16 cellular contexts compared by ENCODE assay signal in the genomic region with DNA sequence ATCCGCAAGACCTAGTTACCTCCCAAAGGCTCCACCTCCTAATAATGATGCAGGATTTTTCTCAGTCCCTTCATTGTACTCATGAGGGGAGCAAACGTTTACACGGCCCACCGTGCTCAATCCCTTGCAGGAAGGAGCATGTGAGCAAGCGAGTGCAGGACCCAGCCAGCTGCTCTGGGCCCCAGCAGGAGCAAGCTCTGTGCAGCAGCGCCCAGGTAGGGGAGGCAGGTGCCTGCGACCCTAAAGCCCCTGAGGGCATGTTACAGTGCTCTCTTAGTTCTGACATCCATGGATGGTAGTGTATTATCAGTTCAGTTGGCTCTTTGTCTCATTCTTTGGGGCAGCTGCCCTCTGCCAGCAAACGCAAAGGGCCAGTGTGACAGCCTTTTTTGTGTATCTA.
A peak's percentile ranks its signal among the peaks of the same experiment; 100 is the strongest.
DNase-seq lines count a peak whose midpoint lies in the region; ATAC-seq, FAIRE-seq and TF ChIP-seq lines count a peak whose summit lies in the region.
"Had no signal": no experiment of that assay in that cellular context is flagged by ENCODE, and none has a peak within 500 bp of the region (broad histone marks: within the 10 kb centered on the region; RNA-seq: fewer than 3 reads in every experiment).

No MANE protein-coding gene starts in this region.

- no peak overlapping the region for H3K9ac ChIP-seq in astrocyte (ENCODE audit: low read length)

- H3K4me3 Mint-ChIP-seq in astrocyte (ENCODE audit: unreplicated experiment) (no peak overlapping the region), HFFc6 (no peak overlapping the region)
- H3K4me3 Mint-ChIP-seq: CD14-positive monocyte had no signal

- ATAC-seq in GM18907 (IDR thresholded peaks at IDR 0.05; ENCODE audit: unreplicated experiment), result no peak

- H2AFZ ChIP-seq in ACC112 (ENCODE audit: low read length, unreplicated experiment) (peak overlapping the region; percentile 45), astrocyte (ENCODE audit: low read depth, low read length) (no peak overlapping the region), osteoblast (ENCODE audit: low read length) (no peak overlapping the region)

- H3K27ac Mint-ChIP-seq in astrocyte (ENCODE audit: unreplicated experiment) (peak overlapping the region; percentile 98), HFFc6 (no peak overlapping the region; the same call in 1 of the 2 replicates)

- H3K27me3 Mint-ChIP-seq in astrocyte (ENCODE audit: low read depth, unreplicated experiment), result no peaks in the 10 kb centered on the region
- H3K27me3 Mint-ChIP-seq in HFFc6 (ENCODE audit: insufficient read depth), result no peaks in the 10 kb centered on the region; the same call in none of the 2 replicates

- POLR2A ChIA-PET in AG04450 (lab: Yijun Ruan, JAX), result interaction anchor here (1.7 kb wide), 1 partner anchor 22 kb away, joined by 10 read pairs; no protein-coding TSS in a partner anchor

- H3K4me2 ChIP-seq in astrocyte (ENCODE audit: low read length), result peak overlapping the region; percentile 67
- no peak overlapping the region for H3K4me2 ChIP-seq in osteoblast (ENCODE audit: insufficient read depth, low read length)

- H3K4me1 Mint-ChIP-seq in astrocyte (ENCODE audit: low read depth, unreplicated experiment) (peaks cover 36% of the 10 kb centered on the region), HFFc6 (ENCODE audit: low read depth) (peaks cover 17% of the 10 kb centered on the region)
- H3K4me1 Mint-ChIP-seq: CD14-positive monocyte had no signal

- H3K36me3 ChIP-seq in ACC112 (ENCODE audit: insufficient read depth, low read length) (no peaks in the 10 kb centered on the region), astrocyte (ENCODE audit: insufficient read depth, low read length) (no peaks in the 10 kb centered on the region), osteoblast (ENCODE audit: insufficient read depth, low read length) (no peaks in the 10 kb centered on the region)

- H3K79me2 ChIP-seq in ACC112 (ENCODE audit: control insufficient read depth, insufficient read depth, low read length, unreplicated experiment), result no peaks in the 10 kb centered on the region
- no peaks in the 10 kb centered on the region for H3K79me2 ChIP-seq in astrocyte (ENCODE audit: insufficient read depth, low read length)
- no peaks in the 10 kb centered on the region for H3K79me2 ChIP-seq in osteoblast (ENCODE audit: insufficient read depth, low read length)

- H3K27me3 ChIP-seq in ACC112 (ENCODE audit: insufficient read depth, low read length) (no peaks in the 10 kb centered on the region), AG04450 (ENCODE audit: control insufficient read depth, insufficient read depth, low read length) (no peaks in the 10 kb centered on the region), astrocyte (ENCODE audit: insufficient read depth, low read length) (no peaks in the 10 kb centered on the region), osteoblast (ENCODE audit: insufficient read depth, low read length) (no peaks in the 10 kb centered on the region)

- H3K36me3 Mint-ChIP-seq in astrocyte (ENCODE audit: low read depth, unreplicated experiment) (peaks cover 2% of the 10 kb centered on the region), HFFc6 (ENCODE audit: low read depth) (no peaks in the 10 kb centered on the region)
- H3K36me3 Mint-ChIP-seq: CD14-positive monocyte had no signal

- CTCF ChIA-PET in AG04450 (lab: Charles Lee), result interaction anchor here (0.7 kb wide), 1 partner anchor 134 kb away, joined by 3 read pairs; no protein-coding TSS in a partner anchor

- no peak for DNase-seq in AG04450 (ENCODE audit: low read depth, low spot score)
- no peak for DNase-seq in astrocyte (ENCODE audit: low read depth)
- DNase-seq in osteoblast (ENCODE audit: insufficient read length, low spot score, missing footprints), result no peak
- no peak for DNase-seq in COLO829 (ENCODE audit: low spot score)
- no peak for DNase-seq in SK-N-DZ (ENCODE audit: low spot score)
- no peak for DNase-seq in HFFc6
- DNase-seq: DND-41, NCI-H1105, NCI-H1694 treated with DMSO at 0.1 percent for 48 hours, NCI-H2227 treated with DMSO at 0.1 percent for 48 hours, NCI-H524, RPMI8226 had no signal

- no peak for TF ChIP-seq CTCF in AG04450 (IDR thresholded peaks at IDR 0.05; ENCODE audit: low read depth, low read length)
- no peak for TF ChIP-seq CTCF in astrocyte (IDR thresholded peaks at IDR 0.05; ENCODE audit: insufficient read depth, low read depth, low read length)
- no peak for TF ChIP-seq CTCF in osteoblast (IDR thresholded peaks at IDR 0.05; ENCODE audit: extremely low read depth, low read depth, low read length)
- TF ChIP-seq CTCF in HFFc6 (IDR thresholded peaks at IDR 0.05), result no peak

- H3K9me3 Mint-ChIP-seq in astrocyte (ENCODE audit: unreplicated experiment) (peaks cover 6% of the 10 kb centered on the region), HFFc6 (no peaks in the 10 kb centered on the region; the same call in none of the 2 replicates)

- H3K4me3 ChIP-seq in ACC112 (ENCODE audit: low read depth, low read length) (no peak overlapping the region), AG04450 (ENCODE audit: low read depth, low read length) (no peak overlapping the region), astrocyte (ENCODE audit: insufficient read depth, low read depth, low read length) (no peak overlapping the region), osteoblast (ENCODE audit: insufficient read depth, low read length) (no peak overlapping the region)

- FAIRE-seq in astrocyte (lab: Jason Lieb, UNC), result no peak
- FAIRE-seq: H54 had no signal

- H4K20me1 ChIP-seq in astrocyte (ENCODE audit: insufficient read depth, low read length) (no peaks in the 10 kb centered on the region), osteoblast (ENCODE audit: insufficient read depth, low read length) (no peaks in the 10 kb centered on the region)

- H3K27ac ChIP-seq in ACC112 (ENCODE audit: low read depth, low read length), result peak overlapping the region; percentile 93; the same call in 1 of the 2 replicates
- H3K27ac ChIP-seq in AG04450 (ENCODE audit: low read depth, low read length), result peak overlapping the region; percentile 78
- H3K27ac ChIP-seq in astrocyte (ENCODE audit: low read depth, low read length), result no peak overlapping the region
- H3K27ac ChIP-seq in osteoblast (ENCODE audit: low read depth, low read length), result peak overlapping the region; percentile 90

- peaks cover 45% of the 10 kb centered on the region for H3K4me1 ChIP-seq in ACC112 (ENCODE audit: control insufficient read depth, insufficient read depth, low read length, unreplicated experiment)
- H3K4me1 ChIP-seq in astrocyte (ENCODE audit: insufficient read depth, low read length), result peaks cover 23% of the 10 kb centered on the region
- peaks cover 27% of the 10 kb centered on the region for H3K4me1 ChIP-seq in osteoblast (ENCODE audit: insufficient read depth, low read length)

- H3K9me3 ChIP-seq in AG04450 (ENCODE audit: control insufficient read depth, insufficient read depth, low read length) (peaks cover 5% of the 10 kb centered on the region), astrocyte (ENCODE audit: insufficient read depth, low read depth, low read length) (peaks cover 4% of the 10 kb centered on the region), osteoblast (ENCODE audit: low read depth, low read length) (no peaks in the 10 kb centered on the region)
